Comparison of ENCODE assay signal across 23 cellular contexts in the genomic region with DNA sequence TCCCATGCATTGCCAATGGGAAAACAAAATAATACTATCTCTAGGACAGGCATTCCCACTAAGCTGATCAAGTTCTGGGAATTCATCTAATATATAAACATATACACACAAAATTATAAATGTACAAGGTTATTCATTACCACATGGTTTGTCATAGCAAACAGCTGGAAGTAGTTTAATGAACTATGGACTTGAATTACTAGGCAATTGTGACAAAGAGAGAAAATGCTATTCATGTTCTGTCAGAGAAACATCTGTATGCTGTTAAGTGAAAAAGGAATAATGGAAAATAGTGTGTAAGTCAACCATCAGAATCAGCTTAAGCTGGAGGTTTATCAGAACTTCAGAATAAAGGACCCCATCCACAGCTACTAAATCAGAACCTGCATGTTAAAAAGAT. TPM values are rescaled to one million over a fixed set of nuclear protein-coding genes. Genes with fewer than 3 reads are reported as not detected.
DNase-seq lines count a peak whose midpoint lies in the region; ATAC-seq and TF ChIP-seq lines count a peak whose summit lies in the region.
"Had no signal": no experiment of that assay in that cellular context is flagged by ENCODE, and none has a peak within 500 bp of the region (broad histone marks: within the 10 kb centered on the region; RNA-seq: fewer than 3 reads in every experiment).

No MANE protein-coding gene starts in this region.

- H3K4me1 ChIP-seq in DND-41 (ENCODE audit: insufficient read depth, low read length) (peaks cover 35% of the 10 kb centered on the region), MM.1S (ENCODE audit: low read length) (peaks cover 18% of the 10 kb centered on the region), gastrocnemius medialis (peaks cover 32 to 34% of the 10 kb centered on the region in 2 donors), neuronal stem cell (ENCODE audit: control insufficient read depth in 2 of 2, insufficient read depth in 1 of 2, low read depth in 1 of 2, low read length in 2 of 2) (peaks cover 0 to 4% of the 10 kb centered on the region in 2 donors)
- H3K4me1 ChIP-seq: BE2C had no signal

- TF ChIP-seq CTCF in DND-41 (IDR thresholded peaks at IDR 0.05; ENCODE audit: borderline replicate concordance, extremely low read depth, low read length, poor library complexity, severe bottlenecking) (no peak), MM.1S (IDR thresholded peaks at IDR 0.05; ENCODE audit: low read length) (no peak), epithelial cell of proximal tubule (conservative IDR thresholded peaks at IDR 0.05; ENCODE audit: low read depth, low read length) (no peak), gastrocnemius medialis (IDR thresholded peaks at IDR 0.05 in 4 of 5, conservative IDR thresholded peaks at IDR 0.05 in 1 of 5) (no peak)

- no peak for ATAC-seq in DND-41 (ENCODE audit: insufficient read depth, low read depth)
- ATAC-seq in gastrocnemius medialis: no peak
- ATAC-seq in Right ventricle myocardium inferior: no peak
- no peak for ATAC-seq in HG03354 (IDR thresholded peaks at IDR 0.05; ENCODE audit: poor library complexity, severe bottlenecking, unreplicated experiment)
- ATAC-seq: HCT116, heart right ventricle, left ventricle myocardium superior, mucosa of descending colon had no signal

- no peaks in the 10 kb centered on the region for H3K9me3 ChIP-seq in DND-41 (ENCODE audit: insufficient read depth, low read length, severe bottlenecking)
- no peaks in the 10 kb centered on the region for H3K9me3 ChIP-seq in MM.1S (replicated peaks; ENCODE audit: insufficient read depth, low read length)
- no peaks in the 10 kb centered on the region for H3K9me3 ChIP-seq in gastrocnemius medialis
- no peaks in the 10 kb centered on the region for H3K9me3 ChIP-seq in neuronal stem cell (replicated peaks in 1 of 2; ENCODE audit: control insufficient read depth in 2 of 2, insufficient read depth in 1 of 2, low read depth in 1 of 2, low read length in 2 of 2)
- H3K9me3 ChIP-seq: BE2C, esophagus squamous epithelium, heart right ventricle, mucosa of descending colon, thyroid gland had no signal

- H2BK120ac ChIP-seq in neuronal stem cell (ENCODE audit: low read depth, low read length): no peak overlapping the region

- H2BK5ac ChIP-seq in neuronal stem cell (ENCODE audit: low read length): no peak overlapping the region

- no peak for DNase-seq in DND-41
- no peak for DNase-seq in MM.1S
- DNase-seq in epithelial cell of proximal tubule (ENCODE audit: low read depth): no peak
- DNase-seq in gastrocnemius medialis: no peak
- DNase-seq in Right ventricle myocardium inferior (ENCODE audit: missing footprints): no peak
- no peak for DNase-seq in neuronal stem cell (ENCODE audit: low spot score)
- DNase-seq: amniotic stem cell; BE2C; caudate nucleus; esophagus squamous epithelium; GDM1; heart right ventricle; immature natural killer cell; left ventricle myocardium superior; MG63; mucosa of descending colon; NCI-H1694; NCI-H2227 treated with DMSO at 0.1 percent for 48 hours; RPMI8226; stimulated activated CD4-positive, alpha-beta T cell treated with anti-CD3 and anti-CD28 coated beads, Interleukin-15, amount 100 ng/mL, for 24 hours; thyroid gland had no signal

- no peaks in the 10 kb centered on the region for H3K79me1 ChIP-seq in neuronal stem cell (ENCODE audit: low read depth, low read length)

- no peak for TF ChIP-seq POLR2A in gastrocnemius medialis (IDR thresholded peaks at IDR 0.05)

- H3K4me2 ChIP-seq in DND-41 (ENCODE audit: insufficient read depth, low read length): peak overlapping the region; percentile 84
- H3K4me2 ChIP-seq in MM.1S (ENCODE audit: low read depth, low read length): peak overlapping the region; percentile 31; the same call in 1 of the 2 replicates
- no peak overlapping the region for H3K4me2 ChIP-seq in neuronal stem cell (ENCODE audit: insufficient read depth, low read length, poor library complexity, severe bottlenecking)

- H3K18ac ChIP-seq in neuronal stem cell (ENCODE audit: low read length): no peak overlapping the region

- no peak overlapping the region for H2AFZ ChIP-seq in DND-41 (ENCODE audit: low read depth, low read length)
- H2AFZ ChIP-seq in MM.1S (ENCODE audit: low read length): no peak overlapping the region
- no peak overlapping the region for H2AFZ ChIP-seq in neuronal stem cell (ENCODE audit: low read length)

- H3K36me3 ChIP-seq in DND-41 (ENCODE audit: insufficient read depth, low read length) (peaks cover 6% of the 10 kb centered on the region), MM.1S (replicated peaks; ENCODE audit: insufficient read depth, low read length) (no peaks in the 10 kb centered on the region; the same call in 1 of the 2 replicates), gastrocnemius medialis (no peaks in the 10 kb centered on the region), neuronal stem cell (replicated peaks in 1 of 2; ENCODE audit: control insufficient read depth in 2 of 2, insufficient read depth in 2 of 2, low read length in 2 of 2) (no peaks in the 10 kb centered on the region)
- H3K36me3 ChIP-seq: BE2C, thyroid gland had no signal

- in situ Hi-C loops in gastrocnemius medialis (cut with MboI; ENCODE audit: low sequenced_read_pairs in 4 of 4): loop anchor here in 3 of 4 donors (10.0 to 25.0 kb wide), 2 partner anchors 233 to 240 kb away; a partner anchor contains a TSS

- H3K79me2 ChIP-seq in DND-41 (ENCODE audit: insufficient read depth, low read length) (peaks cover 56% of the 10 kb centered on the region), MM.1S (ENCODE audit: low read length) (peaks cover 9% of the 10 kb centered on the region; the same call in 1 of the 2 replicates)

- intact Hi-C loops in gastrocnemius medialis (cut with DNase I; ENCODE audit: low total_unique reads): no loop called here
- intact Hi-C loops in Right ventricle myocardium inferior (cut with DNase I): loop anchor here (10.0 kb wide), 1 partner anchor 240 kb away; a partner anchor contains a TSS

- no peak overlapping the region for H2BK12ac ChIP-seq in neuronal stem cell (ENCODE audit: low read length)

- no peak overlapping the region for H3K23ac ChIP-seq in neuronal stem cell (ENCODE audit: low read depth, low read length, poor library complexity)

- peaks cover 5% of the 10 kb centered on the region; the same call in 1 of the 2 replicates for H3F3A ChIP-seq in MM.1S (ENCODE audit: insufficient read depth, low read length)

- no peak overlapping the region for H2AK5ac ChIP-seq in neuronal stem cell (ENCODE audit: low read depth, low read length)

- H4K91ac ChIP-seq in neuronal stem cell (ENCODE audit: low read depth, low read length, poor library complexity): no peak overlapping the region

- no peak overlapping the region for H4K8ac ChIP-seq in neuronal stem cell (ENCODE audit: low read depth, low read length)

- no peak overlapping the region for H2BK15ac ChIP-seq in neuronal stem cell (ENCODE audit: low read length)

- peaks cover 3% of the 10 kb centered on the region; the same call in 1 of the 2 replicates for H4K20me1 ChIP-seq in DND-41 (ENCODE audit: insufficient read depth, low read length)
- no peaks in the 10 kb centered on the region for H4K20me1 ChIP-seq in MM.1S (ENCODE audit: insufficient read depth, low read length)

- H3K9ac ChIP-seq in DND-41 (ENCODE audit: low read depth, low read length): no peak overlapping the region
- no peak overlapping the region for H3K9ac ChIP-seq in MM.1S (ENCODE audit: low read length)
- H3K9ac ChIP-seq in neuronal stem cell (ENCODE audit: low read depth, low read length, poor library complexity): no peak overlapping the region

- H3K27me3 ChIP-seq in DND-41 (ENCODE audit: insufficient read depth, low read length, poor library complexity) (no peaks in the 10 kb centered on the region), MM.1S (replicated peaks; ENCODE audit: insufficient read depth, low read length) (no peaks in the 10 kb centered on the region), gastrocnemius medialis (no peaks in the 10 kb centered on the region), neuronal stem cell (ENCODE audit: control insufficient read depth in 3 of 3, insufficient read depth in 3 of 3, low read depth in 1 of 3, low read length in 3 of 3) (no peaks in the 10 kb centered on the region)
- H3K27me3 ChIP-seq: BE2C, heart right ventricle, MG63, thyroid gland had no signal

- no peaks in the 10 kb centered on the region for H3K9me2 ChIP-seq in MM.1S (replicated peaks; ENCODE audit: insufficient read depth, low read length)

- H3K4ac ChIP-seq in neuronal stem cell (ENCODE audit: low read length): no peak overlapping the region

- H3K4me3 ChIP-seq in DND-41 (ENCODE audit: low read depth in 1 of 2, low read length in 2 of 2): peak overlapping the region in 1 of 2 experiments; percentile 13; a peak in 1 of 4 replicates
- no peak overlapping the region for H3K4me3 ChIP-seq in MM.1S (ENCODE audit: low read length)
- H3K4me3 ChIP-seq in epithelial cell of proximal tubule (ENCODE audit: low read depth, low read length): peak overlapping the region; percentile 94
- no peak overlapping the region for H3K4me3 ChIP-seq in gastrocnemius medialis
- H3K4me3 ChIP-seq in neuronal stem cell (ENCODE audit: low read length in 2 of 2): no peak overlapping the region
- H3K4me3 ChIP-seq: esophagus squamous epithelium, MG63, mucosa of descending colon, thyroid gland had no signal

- no peak overlapping the region for H3K14ac ChIP-seq in neuronal stem cell (ENCODE audit: low read length)

- no peak overlapping the region for H3K27ac ChIP-seq in DND-41 (ENCODE audit: low read length)
- no peak overlapping the region for H3K27ac ChIP-seq in MM.1S (ENCODE audit: low read length)
- H3K27ac ChIP-seq in gastrocnemius medialis: peak overlapping the region in 3 of 4 donors; percentile 4 to 100 (median 100)
- H3K27ac ChIP-seq in neuronal stem cell (replicated peaks; ENCODE audit: low read length): no peak overlapping the region
- H3K27ac ChIP-seq: heart right ventricle, thyroid gland had no signal

RNA-seq across cellular contexts. Expression of a gene that starts 2.8 kb away (rescaled TPM):
- total RNA-seq in epithelial cell of proximal tubule: 4.0 and 6.9 TPM in 2 replicates
- 10 to 100 TPM in 1 of 4 donors, 1 to 10 TPM in 3; 2.1 to 17.3 (median 7.8) TPM for total RNA-seq in gastrocnemius medialis
- total RNA-seq in Right ventricle myocardium inferior: 13.2 TPM
- polyA plus RNA-seq in neuronal stem cell (2013, experiment 1 of 2): 10.8 TPM
- 10.6 TPM for polyA plus RNA-seq in neuronal stem cell (2013, experiment 2 of 2)

Comparison
In these comparisons a context has a peak if more than half of its experiments do, and no peak if none do; other contexts are left out.
1. H3K27ac ChIP-seq: peak in gastrocnemius medialis (3 of 4); none in DND-41 (single experiment), MM.1S (single experiment) and neuronal stem cell (single experiment).